ENCODE assay signal across 21 cellular contexts in the genomic region with DNA sequence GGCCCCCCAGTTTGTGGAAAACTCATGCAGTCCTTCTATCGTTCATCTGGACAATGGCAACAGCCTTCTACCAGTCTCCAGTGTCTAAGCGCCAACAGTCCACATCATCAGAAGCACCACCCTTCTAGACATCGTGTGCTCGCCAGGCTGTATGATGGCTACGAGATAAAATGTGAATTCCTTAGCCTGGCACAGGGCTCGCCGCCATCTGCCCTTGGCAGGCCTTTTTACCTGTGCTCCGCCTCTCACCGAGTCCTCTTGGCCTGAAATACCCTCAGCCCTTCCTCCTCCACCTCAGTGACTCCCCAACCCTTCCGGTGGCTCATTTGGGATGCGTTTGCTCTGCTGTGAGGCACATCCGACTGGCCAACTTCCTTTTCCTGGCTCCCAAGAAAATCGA. TPM values are rescaled to one million over a fixed set of nuclear protein-coding genes. Genes with fewer than 3 reads are reported as not detected.
A peak's percentile ranks its signal among the peaks of the same experiment; 100 is the strongest.
DNase-seq lines count a peak whose midpoint lies in the region; ATAC-seq and TF ChIP-seq lines count a peak whose summit lies in the region.
"Had no signal": no experiment of that assay in that cellular context is flagged by ENCODE, and none has a peak within 500 bp of the region (broad histone marks: within the 10 kb centered on the region; RNA-seq: fewer than 3 reads in every experiment).

No MANE protein-coding gene starts in this region.

- ATAC-seq in heart right ventricle (peak in 1 of 8 donors; percentile 36), left cardiac atrium (no peak), mucosa of descending colon (peak; percentile 39), HG03097 (IDR thresholded peaks at IDR 0.05; ENCODE audit: low FRiP score, unreplicated experiment) (no peak)
- ATAC-seq: Panc1, T-helper 17 cell had no signal

- peak overlapping the region in 6 of 10 donors; percentile 22 to 79 (median 63) for H3K27ac ChIP-seq in heart right ventricle
- H3K27ac ChIP-seq in colonic mucosa = peak overlapping the region; percentile 77
- H3K27ac ChIP-seq: HL-60, SJCRH30 had no signal

- H3K9ac ChIP-seq in colonic mucosa (ENCODE audit: low read depth in 2 of 2, low read length in 2 of 2) = peak overlapping the region in 1 of 2 donors; percentile 70

- intact Hi-C loops in heart right ventricle (cut with DNase I) = no loop called here
- intact Hi-C loops in left cardiac atrium (cut with DNase I) = no loop called here
- intact Hi-C loops in colonic mucosa (cut with DNase I) = no loop called here
- intact Hi-C loops in mucosa of descending colon (cut with DNase I, micrococcal nuclease) = no loop called here

- no peaks in the 10 kb centered on the region for H3K27me3 ChIP-seq in heart right ventricle
- H3K27me3 ChIP-seq in colonic mucosa = no peaks in the 10 kb centered on the region
- H3K27me3 ChIP-seq: SJCRH30 had no signal

- TF ChIP-seq CTCF in heart right ventricle (IDR thresholded peaks at IDR 0.05) = no peak
- TF ChIP-seq CTCF in colonic mucosa (IDR thresholded peaks at IDR 0.05) = no peak
- no peak for TF ChIP-seq CTCF in mucosa of descending colon (IDR thresholded peaks at IDR 0.05)

- 77 to 82% methylated on average over 13 of the region's 13 CpGs for WGBS in heart right ventricle, 2 donors

- no peaks in the 10 kb centered on the region for H3K9me3 ChIP-seq in heart right ventricle
- no peaks in the 10 kb centered on the region for H3K9me3 ChIP-seq in colonic mucosa
- no peaks in the 10 kb centered on the region for H3K9me3 ChIP-seq in mucosa of descending colon
- H3K9me3 ChIP-seq: SJCRH30 had no signal

- H3K36me3 ChIP-seq in heart right ventricle (no peaks in the 10 kb centered on the region), colonic mucosa (no peaks in the 10 kb centered on the region), mucosa of descending colon (ENCODE audit: low read depth) (no peaks in the 10 kb centered on the region)
- H3K36me3 ChIP-seq: SJCRH30 had no signal

- DNase-seq in heart right ventricle (no peak), left cardiac atrium (no peak), colonic mucosa (no peak), mucosa of descending colon (no peak), ureter (ENCODE audit: low spot score) (peak; percentile 50), COLO829 (ENCODE audit: low spot score) (no peak)
- DNase-seq in stimulated activated CD4-positive, alpha-beta T cell treated with anti-CD3 and anti-CD28 coated beads, Interleukin-12 subunit alpha, Interleukin-12 subunit beta, amount 100 ng/mL, for 4 hours = no peak
- DNase-seq: activated CD4-positive, alpha-beta T cell treated with anti-CD3 and anti-CD28 coated beads, Interleukin-2, amount 10 ng/mL, durations not matched to agents 7 days and 5 days; activated CD8-positive, alpha-beta memory T cell treated with anti-CD3 and anti-CD28 coated beads, Interleukin-2, amount 50 U/mL, for 48 hours; cortex of kidney; NCI-H1105; NCI-H2029 treated with DMSO at 0.1 percent for 48 hours; NCI-H226; SJCRH30; stimulated activated CD4-positive, alpha-beta T cell treated with anti-CD3 and anti-CD28 coated beads, Interleukin-4, amount 100 ng/mL, for 1 hour; stimulated activated naive CD4-positive, alpha-beta T cell treated with Interleukin-2 at 50 U/mL for 16 hours; T-helper 17 cell had no signal

- peaks cover 0 to 26% (median 19%) of the 10 kb centered on the region in 9 donors for H3K4me1 ChIP-seq in heart right ventricle
- peaks cover 12% of the 10 kb centered on the region for H3K4me1 ChIP-seq in colonic mucosa
- peaks cover 3% of the 10 kb centered on the region for H3K4me1 ChIP-seq in mucosa of descending colon (ENCODE audit: low read depth)

- H3K4me3 ChIP-seq in heart right ventricle (no peak overlapping the region), colonic mucosa (no peak overlapping the region), mucosa of descending colon (no peak overlapping the region)
- H3K4me3 ChIP-seq: GM23338, SJCRH30 had no signal

RNA-seq across cellular contexts. Expression of gene STS, which starts 15.9 kb away (rescaled TPM):
- 1 to 10 TPM; 4.5 to 7.9 (median 5.7) TPM for total RNA-seq in heart right ventricle
- polyA plus RNA-seq in heart right ventricle = 1 to 10 TPM; 1.2 to 2.5 TPM
- total RNA-seq in left cardiac atrium = 1 to 10 TPM; 7.2 to 9.5 TPM
- 10 to 100 TPM; 15.1 to 20.0 TPM for total RNA-seq in colonic mucosa
- total RNA-seq in mucosa of descending colon = 10 to 100 TPM in 2 of 3 donors, 1 to 10 TPM in 1; 8.1 to 19.3 (median 12.9) TPM
- 26.4 TPM for total RNA-seq in ureter

RNA-seq across cellular contexts. Expression of gene PUDP, which starts 16.3 kb away (rescaled TPM):
- 10 to 100 TPM; 17.1 to 27.0 (median 22.9) TPM for total RNA-seq in heart right ventricle
- 10 to 100 TPM in 1 of 2 donors, 1 to 10 TPM in 1; 9.1 to 15.3 TPM for polyA plus RNA-seq in heart right ventricle
- 10 to 100 TPM; 16.9 to 21.2 TPM for total RNA-seq in left cardiac atrium
- 10 to 100 TPM; 55.1 to 62.4 TPM for total RNA-seq in colonic mucosa
- 10 to 100 TPM; 16.4 to 38.5 (median 32.3) TPM for total RNA-seq in mucosa of descending colon
- 33.7 TPM for total RNA-seq in ureter
